ENCODE assay signal across 8 cellular contexts in genomic region chr6:43627008-43627825, GRCh38. TPM values are rescaled to one million over a fixed set of nuclear protein-coding genes. Genes with fewer than 3 reads are reported as not detected.
DNase-seq lines count a peak whose midpoint lies in the region; ATAC-seq, FAIRE-seq and TF ChIP-seq lines count a peak whose summit lies in the region.

No MANE protein-coding gene starts in this region.

- intact Hi-C loops in activated CD8-positive, alpha-beta T cell treated with anti-CD3 and anti-CD28 coated beads for 36 hours (cut with micrococcal nuclease), result no loop called here
- intact Hi-C loops in pancreas (cut with DNase I), result no loop called here

- no peaks in the 10 kb centered on the region for H3K27me3 Mint-ChIP-seq in activated CD8-positive, alpha-beta T cell treated with anti-CD3 and anti-CD28 coated beads for 36 hours

- ATAC-seq in activated CD8-positive, alpha-beta T cell treated with anti-CD3 and anti-CD28 coated beads for 36 hours, result no peak
- ATAC-seq in pancreas (peak; percentile 4 to 35 (median 17)), HG02973 (IDR thresholded peaks at IDR 0.05; ENCODE audit: unreplicated experiment) (no peak)

- no peaks in the 10 kb centered on the region for H3K9me3 ChIP-seq in pancreas

- H3K36me3 Mint-ChIP-seq in activated CD8-positive, alpha-beta T cell treated with anti-CD3 and anti-CD28 coated beads for 36 hours (ENCODE audit: low read depth), result peaks cover 36% of the 10 kb centered on the region

- peaks cover 0 to 21% (median 4%) of the 10 kb centered on the region in 3 donors for H3K4me1 ChIP-seq in pancreas

- no peak for TF ChIP-seq CTCF in activated CD8-positive, alpha-beta T cell treated with anti-CD3 and anti-CD28 coated beads for 36 hours (IDR thresholded peaks at IDR 0.05)
- TF ChIP-seq CTCF in pancreas (IDR thresholded peaks at IDR 0.05), result no peak

- peak overlapping the region; percentile 87 for H3K27ac Mint-ChIP-seq in activated CD8-positive, alpha-beta T cell treated with anti-CD3 and anti-CD28 coated beads for 36 hours

- DNase-seq in NK-92 treated with Interleukin-12 subunit alpha and Interleukin-12 subunit beta, amount 100 ng/mL, for 24 hours (lab: John Stamatoyannopoulos, UW), result peak; percentile 28
- DNase-seq in NK-92 (lab: John Stamatoyannopoulos, UW; ENCODE audit: unreplicated experiment) (no peak), NCI-H1092 (lab: John Stamatoyannopoulos, UW) (peak; percentile 52), glomerular endothelial cell (ENCODE audit: extremely low read depth, low read depth, low spot score) (peak; percentile 91), pancreas (peak in 4 of 6 donors; percentile 77 to 88 (median 82))
- DNase-seq in activated CD8-positive, alpha-beta T cell treated with anti-CD3 and anti-CD28 coated beads for 36 hours, result peak; percentile 46
- DNase-seq in stimulated activated CD4-positive, alpha-beta T cell treated with anti-CD3 and anti-CD28 coated beads, Interleukin-2, amount 100 ng/mL, for 48 hours, result no peak

- no peak for FAIRE-seq in pancreas (lab: Jason Lieb, UNC)

- CTCF ChIA-PET in activated CD8-positive, alpha-beta T cell treated with anti-CD3 and anti-CD28 coated beads for 36 hours (lab: Charles Lee), result interaction anchor here (0.9 to 1.1 kb wide), 2 partner anchors 19 to 41 kb away, joined by 3 read pairs; no protein-coding TSS in a partner anchor

- peaks cover 0 to 35% (median 5%) of the 10 kb centered on the region in 3 donors for H3K36me3 ChIP-seq in pancreas

- WGBS in pancreas, 2 donors, result 61 to 66% methylated on average over 5 of the region's 5 CpGs

- H3K27ac ChIP-seq in pancreas, result peak overlapping the region; percentile 6 to 97 (median 74)

- H3K4me3 Mint-ChIP-seq in activated CD8-positive, alpha-beta T cell treated with anti-CD3 and anti-CD28 coated beads for 36 hours, result peak overlapping the region; percentile 98

- no peaks in the 10 kb centered on the region for H3K9me3 Mint-ChIP-seq in activated CD8-positive, alpha-beta T cell treated with anti-CD3 and anti-CD28 coated beads for 36 hours

- H3K4me3 ChIP-seq in pancreas, result peak overlapping the region in 2 of 4 donors; percentile 73 to 97

- peaks cover 23% of the 10 kb centered on the region for H3K4me1 Mint-ChIP-seq in activated CD8-positive, alpha-beta T cell treated with anti-CD3 and anti-CD28 coated beads for 36 hours (ENCODE audit: low read depth)

- POLR2A ChIA-PET in activated CD8-positive, alpha-beta T cell treated with anti-CD3 and anti-CD28 coated beads for 36 hours (lab: Charles Lee), result interaction anchor here (1.0 to 1.2 kb wide), 4 partner anchors 9 to 36 kb away, joined by 3 to 4 read pairs (median 3); no protein-coding TSS in a partner anchor

- no peaks in the 10 kb centered on the region for H3K27me3 ChIP-seq in pancreas

RNA-seq across cellular contexts. Expression of gene GTPBP2, which starts 1.8 kb away (rescaled TPM):
- total RNA-seq in activated CD8-positive, alpha-beta T cell treated with anti-CD3 and anti-CD28 coated beads for 36 hours, result 10 to 100 TPM; 46.2 to 55.3 TPM
- total RNA-seq in glomerular endothelial cell, result 44.9 and 68.1 TPM in 2 replicates
- 10 to 100 TPM; 23.6 to 57.5 (median 29.8) TPM for total RNA-seq in pancreas
- 10 to 100 TPM; 53.0 to 63.0 TPM for polyA plus RNA-seq in pancreas

RNA-seq across cellular contexts. Expression of gene MAD2L1BP, which starts 8.4 kb away (rescaled TPM):
- total RNA-seq in activated CD8-positive, alpha-beta T cell treated with anti-CD3 and anti-CD28 coated beads for 36 hours, result 10 to 100 TPM; 29.0 to 31.7 TPM
- total RNA-seq in glomerular endothelial cell, result 33.5 and 48.7 TPM in 2 replicates
- 10 to 100 TPM in 4 of 6 donors, 1 to 10 TPM in 2; 6.5 to 11.8 (median 10.1) TPM for total RNA-seq in pancreas
- 10 to 100 TPM in 1 of 2 donors, 1 to 10 TPM in 1; 9.1 to 18.6 TPM for polyA plus RNA-seq in pancreas

RNA-seq across cellular contexts. Expression of gene RSPH9, which starts 17.6 kb away (rescaled TPM):
- total RNA-seq in activated CD8-positive, alpha-beta T cell treated with anti-CD3 and anti-CD28 coated beads for 36 hours, result under 1 TPM in 1 of 2 experiments, not detected in 1; 0.11 TPM
- total RNA-seq in glomerular endothelial cell (0.41 TPM in 1 of 2 replicates, not detected in the other), pancreas (under 1 TPM in 3 of 6 donors, not detected in 3; 0.06 to 0.16 (median 0.12) TPM)
- polyA plus RNA-seq in pancreas, result 1 to 10 TPM in 1 of 2 donors, under 1 TPM in 1; 0.08 to 1.1 TPM

RNA-seq across cellular contexts. Expression of gene POLH, which starts 51.2 kb away (rescaled TPM):
- 10 to 100 TPM; 37.9 to 42.1 TPM for total RNA-seq in activated CD8-positive, alpha-beta T cell treated with anti-CD3 and anti-CD28 coated beads for 36 hours
- total RNA-seq in glomerular endothelial cell, result 26.4 and 27.6 TPM in 2 replicates
- 10 to 100 TPM in 2 of 6 donors, 1 to 10 TPM in 4; 6.1 to 12.6 (median 9.0) TPM for total RNA-seq in pancreas
- polyA plus RNA-seq in pancreas, result 1 to 10 TPM; 1.9 to 2.2 TPM

RNA-seq across cellular contexts. Expression of gene XPO5, which starts 51.4 kb away (rescaled TPM):
- total RNA-seq in activated CD8-positive, alpha-beta T cell treated with anti-CD3 and anti-CD28 coated beads for 36 hours, result 10 to 100 TPM; 92.3 to 92.6 TPM
- 27.1 and 27.7 TPM in 2 replicates for total RNA-seq in glomerular endothelial cell
- total RNA-seq in pancreas, result 10 to 100 TPM; 18.1 to 25.7 (median 22.9) TPM
- 10 to 100 TPM; 13.6 to 19.5 TPM for polyA plus RNA-seq in pancreas

Comparison
In these comparisons a context has a peak if more than half of its experiments do, and no peak if none do; other contexts are left out.
1. DNase-seq: peak in NK-92 treated with Interleukin-12 subunit alpha and Interleukin-12 subunit beta, amount 100 ng/mL, for 24 hours (single experiment), NCI-H1092 (single experiment), activated CD8-positive, alpha-beta T cell treated with anti-CD3 and anti-CD28 coated beads for 36 hours (single experiment), glomerular endothelial cell (single experiment) and pancreas (4 of 6); none in NK-92 (single experiment) and stimulated activated CD4-positive, alpha-beta T cell treated with anti-CD3 and anti-CD28 coated beads, Interleukin-2, amount 100 ng/mL, for 48 hours (0 of 2).
2. ATAC-seq: peak in pancreas (4 of 4); none in activated CD8-positive, alpha-beta T cell treated with anti-CD3 and anti-CD28 coated beads for 36 hours (single experiment) and HG02973 (single experiment).